9 cellular contexts compared by ENCODE assay signal in genomic region chr1:11051121-11051520, GRCh38. TPM values are rescaled to one million over a fixed set of nuclear protein-coding genes. Genes with fewer than 3 reads are reported as not detected.
"Had no signal": no experiment of that assay in that cellular context is flagged by ENCODE, and none has a peak within 500 bp of the region (broad histone marks: within the 10 kb centered on the region; RNA-seq: fewer than 3 reads in every experiment).

No MANE protein-coding gene starts in this region.

RNA-seq across cellular contexts. Expression of gene MASP2, which starts 4.1 kb away (rescaled TPM):
- total RNA-seq: activated CD4-positive, alpha-beta memory T cell treated with anti-CD3 and anti-CD28 coated beads, Interleukin-2, amount 10 ng/mL, durations not matched to agents 7 days and 5 days; activated CD4-positive, alpha-beta T cell treated with anti-CD3 and anti-CD28 coated beads, Interleukin-2, amount 10 ng/mL, durations not matched to agents 7 days and 5 days; adrenal gland; aorta; body of pancreas; chondrocyte; dermis blood vessel endothelial cell; esophagus muscularis mucosa; glomerular endothelial cell had no signal
